Comparison of ENCODE assay signal across 6 cellular contexts in genomic region chr5:69435276-69435884, GRCh38. TPM values are rescaled to one million over a fixed set of nuclear protein-coding genes. Genes with fewer than 3 reads are reported as not detected.
DNase-seq lines count a peak whose midpoint lies in the region; ATAC-seq, FAIRE-seq and TF ChIP-seq lines count a peak whose summit lies in the region.
"Not testable (repeated sequence)": the region's sequence is repeated elsewhere in the genome, so short reads cannot be mapped to it uniquely, and the experiment has no call there.

No MANE protein-coding gene starts in this region.

- TF ChIP-seq RAD21 in K562 (CRISPR knock-in tag; conservative IDR thresholded peaks at IDR 0.05 in 1 of 2, IDR thresholded peaks at IDR 0.05 in 1 of 2), result not testable (repeated sequence)

- DNase-seq in BJ (ENCODE audit: low read depth), result peak; percentile 17
- peak; percentile 16 for DNase-seq in GM04504 (ENCODE audit: low read depth)
- DNase-seq in HS-5 (ENCODE audit: low read depth), result peak; percentile 15
- DNase-seq in K562 (ENCODE audit: extremely low read depth in 1 of 4, low spot score in 3 of 4), result not testable (repeated sequence)
- DNase-seq in fibroblast of mammary gland (ENCODE audit: low read depth), result peak; percentile 27
- peak; percentile 23 for DNase-seq in osteocyte (ENCODE audit: extremely low spot score, unreplicated experiment)

- H3K9ac ChIP-seq in K562 (ENCODE audit: insufficient read depth in 1 of 2, low read depth in 2 of 2, low read length in 2 of 2), result not testable (repeated sequence)

- H4K20me1 ChIP-seq in K562 (replicated peaks; ENCODE audit: control insufficient read depth, insufficient read depth, low read length), result not testable (repeated sequence)

- H3K27me3 Mint-ChIP-seq in osteocyte (ENCODE audit: unreplicated experiment), result not testable (repeated sequence)

- H3K36me3 ChIP-seq in BJ (ENCODE audit: control insufficient read depth, insufficient read depth, low read length); K562 (ENCODE audit: control insufficient read depth, insufficient read depth, low read length): not testable (repeated sequence)

- H3K4me1 Mint-ChIP-seq in osteocyte (ENCODE audit: unreplicated experiment), result peaks cover 12% of the 10 kb centered on the region

- H3K4me3 Mint-ChIP-seq in osteocyte (ENCODE audit: unreplicated experiment), result not testable (repeated sequence)

- not testable (repeated sequence) for FAIRE-seq in K562 (lab: Jason Lieb, UNC)

- intact Hi-C loops in K562 (cut with micrococcal nuclease), result not testable (repeated sequence)

- H3K79me2 ChIP-seq in K562 (ENCODE audit: control insufficient read depth, insufficient read depth, low read length), result not testable (repeated sequence)

- not testable (repeated sequence) for H3K36me3 Mint-ChIP-seq in osteocyte (ENCODE audit: unreplicated experiment)

- not testable (repeated sequence) for TF ChIP-seq EP300 in K562 (IDR thresholded peaks at IDR 0.05; ENCODE audit: low read length)

- POLR2A ChIA-PET in BJ (lab: Charles Lee); K562 (lab: Yijun Ruan, JAX): not testable (repeated sequence)

- not testable (repeated sequence) for ATAC-seq in K562

- not testable (repeated sequence) for H3K27me3 ChIP-seq in BJ (ENCODE audit: control insufficient read depth, insufficient read depth, low read length); K562 (ENCODE audit: control insufficient read depth in 2 of 2, insufficient read depth in 2 of 2, low read length in 2 of 2)

- CTCF ChIA-PET in BJ (lab: Yijun Ruan, JAX); K562 (lab: Yijun Ruan, JAX; ENCODE audit: low intra/inter-chr PET ratio): not testable (repeated sequence)

- in situ Hi-C loops in K562 (cut with MboI), result not testable (repeated sequence)

- H3K27ac Mint-ChIP-seq in osteocyte (ENCODE audit: unreplicated experiment), result not testable (repeated sequence)

- not testable (repeated sequence) for H2AFZ ChIP-seq in K562 (ENCODE audit: low read depth, low read length)

- not testable (repeated sequence) for H3K4me2 ChIP-seq in K562 (ENCODE audit: insufficient read depth, low read length)

- TF ChIP-seq CTCF in BJ (IDR thresholded peaks at IDR 0.05; ENCODE audit: insufficient read depth, low read depth, low read length); K562 (IDR thresholded peaks at IDR 0.05 in 2 of 3, conservative IDR thresholded peaks at IDR 0.05 in 1 of 3; ENCODE audit: insufficient read depth in 2 of 3, low read depth in 1 of 3, low read length in 3 of 3); fibroblast of mammary gland (conservative IDR thresholded peaks at IDR 0.05; ENCODE audit: control insufficient read depth, insufficient read depth, low read depth, low read length); osteocyte (IDR thresholded peaks at IDR 0.05): not testable (repeated sequence)

- not testable (repeated sequence) for H3K4me1 ChIP-seq in K562 (replicated peaks in 1 of 2; ENCODE audit: control insufficient read depth in 2 of 2, insufficient read depth in 2 of 2, low read length in 2 of 2)

- not testable (repeated sequence) for H3K9me3 Mint-ChIP-seq in osteocyte (ENCODE audit: unreplicated experiment)

- 38% methylated on average over 5 of the region's 5 CpGs for WGBS in K562 (ENCODE audit: insufficient coverage, low coverage, missing lambda C conversion rate)

- not testable (repeated sequence) for H3K27ac ChIP-seq in K562 (ENCODE audit: extremely low read depth, low read depth, low read length)

- TF ChIP-seq POLR2A in K562 (conservative IDR thresholded peaks at IDR 0.05), result not testable (repeated sequence)

- H3K4me3 ChIP-seq in BJ (ENCODE audit: low read depth, low read length); K562; fibroblast of mammary gland (ENCODE audit: control insufficient read depth, low read depth, low read length): not testable (repeated sequence)

- BruUV-seq in K562 (replicated peaks; lab: Mats Ljungman, UMichigan), result not testable (repeated sequence)

- H3K9me1 ChIP-seq in K562 (ENCODE audit: control insufficient read depth, insufficient read depth, low read length), result not testable (repeated sequence)

- H3K9me3 ChIP-seq in K562 (replicated peaks; ENCODE audit: control insufficient read depth, insufficient read depth, low read depth, low read length), result not testable (repeated sequence)

TF ChIP-seq in K562, 482 proteins besides CTCF, POLR2A, EP300 and RAD21:
- peak; percentile 69 for TF ChIP-seq ZNF121 (CRISPR knock-in tag; conservative IDR thresholded peaks at IDR 0.05)
TF ChIP-seq in K562: peak in this region for 1; not testable (repeated sequence) for 481.

RNA-seq across cellular contexts. Expression of gene MARVELD2, which starts 20.5 kb away (rescaled TPM):
- 0.88 and 1.3 TPM in 2 replicates for polyA plus RNA-seq in BJ (2011; rRNA removed)
- 0.93 and 2.4 TPM in 2 replicates for polyA minus RNA-seq in BJ (2011; rRNA and poly(A)+ RNA removed)
- total RNA-seq in K562 (2011; cell fraction: chromatin; rRNA removed; ENCODE audit: low replicate concordance), result 0.72 and 0.79 TPM in 2 replicates
- total RNA-seq in K562 (2011; cell fraction: nucleolus; rRNA removed), result 0.33 and 0.92 TPM in 2 replicates
- 0.69 and 0.95 TPM in 2 replicates for total RNA-seq in K562 (2011; cell fraction: nucleoplasm; rRNA removed)
- total RNA-seq in K562 (2014; rRNA removed), result 0.08 TPM in 1 of 2 replicates, not detected in the other
- 0.04 and 0.13 TPM in 2 replicates for total RNA-seq in K562 (2014; rRNA removed; fragmentation: Illumina TruSeq; extraction: Trizol)
- total RNA-seq in K562 (2015; rRNA removed; fragmentation: Illumina TruSeq; extraction: Trizol), result 0.29 and 0.30 TPM in 2 replicates
- total RNA-seq in K562 (2021), result 0.09 and 0.13 TPM in 2 replicates
- polyA plus RNA-seq in K562 (2011; rRNA removed), result 0.05 and 0.21 TPM in 2 replicates
- 0.07 TPM in 1 of 2 replicates, not detected in the other for polyA plus RNA-seq in K562 (2011; cell fraction: cytosol; rRNA removed)
- polyA plus RNA-seq in K562 (2011; cell fraction: nucleus; rRNA removed), result 0.20 and 0.34 TPM in 2 replicates
- 0.03 and 0.08 TPM in 2 replicates for polyA plus RNA-seq in K562 (2012)
- 0.03 TPM in 2 replicates for polyA plus RNA-seq in K562 (2014; fragmentation: Illumina TruSeq; extraction: Trizol)
- under 1 TPM in 1 of 2 experiments, not detected in 1; 0.03 TPM for polyA plus RNA-seq in K562 (2014; fragmentation: Nextera tagmentation; extraction: Ambion mirVana)
- 0.07 TPM in 1 of 2 replicates, not detected in the other for polyA plus RNA-seq in K562 (2014; rRNA removed)
- polyA minus RNA-seq in K562 (2011; rRNA and poly(A)+ RNA removed), result 0.25 and 0.54 TPM in 2 replicates
- polyA minus RNA-seq in K562 (2011; cell fraction: cytosol; rRNA and poly(A)+ RNA removed), result not detected in 2 replicates
- polyA minus RNA-seq in K562 (2011; cell fraction: nucleus; rRNA and poly(A)+ RNA removed), result 0.40 and 0.56 TPM in 2 replicates
- 0.38 and 0.71 TPM in 2 replicates for total RNA-seq in osteocyte

RNA-seq across cellular contexts. Expression of gene OCLN, which starts 57.2 kb away (rescaled TPM):
- polyA plus RNA-seq in BJ (2011; rRNA removed) (0.25 and 0.71 TPM in 2 replicates), K562 (2011; rRNA removed) (0.09 and 0.15 TPM in 2 replicates), K562 (2014; fragmentation: Illumina TruSeq; extraction: Trizol) (0.03 and 0.06 TPM in 2 replicates), K562 (2014; fragmentation: Nextera tagmentation; extraction: Ambion mirVana) (under 1 TPM; 0.06 to 0.08 TPM), K562 (2014; rRNA removed) (0.19 and 0.22 TPM in 2 replicates)
- 0.26 and 1.1 TPM in 2 replicates for polyA minus RNA-seq in BJ (2011; rRNA and poly(A)+ RNA removed)
- 0.58 and 2.8 TPM in 2 replicates for total RNA-seq in K562 (2011; cell fraction: chromatin; rRNA removed; ENCODE audit: low replicate concordance)
- total RNA-seq in K562 (2011; cell fraction: nucleolus; rRNA removed), result 0.33 and 0.53 TPM in 2 replicates
- 1.4 and 2.7 TPM in 2 replicates for total RNA-seq in K562 (2011; cell fraction: nucleoplasm; rRNA removed)
- total RNA-seq in K562 (2014; rRNA removed) (0.05 and 0.08 TPM in 2 replicates), K562 (2014; rRNA removed; fragmentation: Illumina TruSeq; extraction: Trizol) (0.22 and 0.29 TPM in 2 replicates), K562 (2015; rRNA removed; fragmentation: Illumina TruSeq; extraction: Trizol) (0.23 and 0.29 TPM in 2 replicates), K562 (2021) (0.27 and 0.29 TPM in 2 replicates), osteocyte (4.4 and 4.5 TPM in 2 replicates)
- polyA plus RNA-seq in K562 (2011; cell fraction: cytosol; rRNA removed), result 0.01 and 0.03 TPM in 2 replicates
- 0.11 and 0.20 TPM in 2 replicates for polyA plus RNA-seq in K562 (2011; cell fraction: nucleus; rRNA removed)
- polyA plus RNA-seq in K562 (2012), result 0.09 and 0.11 TPM in 2 replicates
- polyA minus RNA-seq in K562 (2011; rRNA and poly(A)+ RNA removed), result 0.39 and 0.42 TPM in 2 replicates
- polyA minus RNA-seq in K562 (2011; cell fraction: cytosol; rRNA and poly(A)+ RNA removed), result 0.19 TPM in 1 of 2 replicates, not detected in the other
- 0.40 and 0.44 TPM in 2 replicates for polyA minus RNA-seq in K562 (2011; cell fraction: nucleus; rRNA and poly(A)+ RNA removed)
